In the genomic region with DNA sequence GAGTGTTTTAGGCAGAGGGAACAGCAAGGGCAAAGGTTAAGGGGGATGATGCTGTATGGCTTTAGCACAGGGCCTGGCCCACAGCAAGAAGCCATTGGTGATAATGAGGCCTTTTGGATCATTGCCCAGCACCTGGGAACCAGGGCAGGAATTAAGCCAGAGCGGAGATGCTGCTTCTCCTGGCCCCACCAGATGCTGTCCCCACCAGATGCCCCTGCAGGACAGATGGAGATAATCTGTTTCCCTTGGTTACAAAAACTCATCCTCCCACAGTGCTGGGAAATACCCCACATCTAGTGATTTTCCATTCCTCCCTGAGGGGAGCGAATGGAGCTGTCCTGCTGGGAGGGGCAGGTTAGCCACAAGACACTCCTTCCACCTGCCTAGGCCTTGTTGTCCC, we compare ENCODE assay signal across 18 cellular contexts.
DNase-seq lines count a peak whose midpoint lies in the region.
"Had no signal": no experiment of that assay in that cellular context is flagged by ENCODE, and none has a peak within 500 bp of the region (broad histone marks: within the 10 kb centered on the region; RNA-seq: fewer than 3 reads in every experiment).

No MANE protein-coding gene starts in this region.

- DNase-seq in D341Med (ENCODE audit: low spot score) (peak; percentile 88), NCI-H1092 treated with DMSO at 0.1 percent for 48 hours (lab: John Stamatoyannopoulos, UW) (peak; percentile 86), NCI-H748 (lab: John Stamatoyannopoulos, UW; ENCODE audit: unreplicated experiment) (peak; percentile 84), T1000 (lab: John Stamatoyannopoulos, UW) (no peak), epidermal melanocyte (ENCODE audit: insufficient read length, low spot score) (no peak), medulla oblongata (ENCODE audit: extremely low spot score) (no peak), NCI-H226 (no peak)
- DNase-seq: activated CD4-positive, CD25-positive, alpha-beta regulatory T cell treated with anti-CD3 and anti-CD28 coated beads, Interleukin-2, amount 50 U/mL, for 72 hours; Calu3; effector memory CD4-positive, alpha-beta T cell; mesenchymal stem cell; MV-4-11; naive thymus-derived CD8-positive, alpha-beta T cell; stimulated activated CD4-positive, alpha-beta T cell treated with anti-CD3 and anti-CD28 coated beads, Interleukin-4, amount 100 ng/mL, for 24 hours; stimulated activated CD8-positive, alpha-beta memory T cell treated with anti-CD3 and anti-CD28 coated beads, Interleukin-4, amount 100 ng/mL, for 48 hours had no signal

- peak overlapping the region; percentile 69 for H3K27ac ChIP-seq in angular gyrus (ENCODE audit: low read depth, low read length)
- H3K27ac ChIP-seq: skin epidermis, thoracic aorta had no signal

Comparison
In these comparisons a context has a peak if more than half of its experiments do, and no peak if none do; other contexts are left out.
1. DNase-seq: peak in D341Med (single experiment), NCI-H1092 treated with DMSO at 0.1 percent for 48 hours (single experiment) and NCI-H748 (single experiment); none in T1000 (single experiment), epidermal melanocyte (single experiment), medulla oblongata (single experiment) and NCI-H226 (single experiment).